8 cellular contexts compared by ENCODE assay signal in the genomic region with DNA sequence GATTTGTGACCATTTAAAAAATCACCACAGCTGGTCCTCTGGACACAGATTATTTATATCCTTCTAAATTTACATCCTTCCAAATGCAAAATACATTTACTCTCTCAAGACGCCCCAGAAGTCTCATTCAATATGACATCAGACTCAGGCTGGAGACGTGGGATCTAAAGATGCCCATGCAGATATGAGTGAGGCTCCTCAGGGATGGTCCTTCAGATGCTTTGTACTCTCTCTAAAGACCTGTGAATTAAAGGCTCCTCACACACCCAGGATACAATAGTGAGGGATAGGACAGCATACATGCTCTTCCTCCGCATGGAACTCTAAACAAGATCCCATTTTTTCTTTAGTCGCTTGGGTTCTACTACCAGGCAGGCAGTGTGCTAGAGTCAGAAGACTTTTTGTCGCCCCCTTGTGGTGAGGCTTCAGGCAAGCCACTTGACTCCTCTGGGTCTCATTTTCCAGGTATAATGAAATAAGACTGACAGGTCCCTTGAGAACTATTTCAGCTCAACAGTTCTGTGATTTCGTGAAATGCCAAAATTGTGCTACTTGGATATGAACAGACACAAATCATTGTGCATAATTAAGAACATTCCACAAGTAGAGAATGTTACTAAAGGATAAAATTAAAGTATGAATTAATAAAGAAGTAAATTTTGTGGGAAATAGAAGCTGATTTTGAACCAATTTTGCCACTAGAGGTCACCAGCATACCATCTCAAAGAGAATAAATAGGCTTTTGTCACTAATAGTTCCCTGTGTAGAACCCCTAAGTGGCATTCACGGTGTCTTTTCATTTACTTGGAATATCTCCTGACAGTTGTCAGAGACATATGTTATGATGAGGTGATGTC.
DNase-seq lines count a peak whose midpoint lies in the region; ATAC-seq and TF ChIP-seq lines count a peak whose summit lies in the region.

No MANE protein-coding gene starts in this region.

- ATAC-seq in GM18861 (IDR thresholded peaks at IDR 0.05; ENCODE audit: unreplicated experiment) = peak; percentile 95
- ATAC-seq in HG03064 (IDR thresholded peaks at IDR 0.05; ENCODE audit: low read depth, unreplicated experiment) = peak; percentile 98

- H3K4me3 ChIP-seq in AG09309 (ENCODE audit: control insufficient read depth, low read depth, low read length) = no peak overlapping the region
- H3K4me3 ChIP-seq in brain microvascular endothelial cell (ENCODE audit: low read depth, low read length) = no peak overlapping the region

- DNase-seq in AG09309 (ENCODE audit: low read depth) (peak; percentile 14), NCI-H2081 treated with DMSO at 0.1 percent for 48 hours (lab: John Stamatoyannopoulos, UW) (peak; percentile 29), UCSD-AML1 (lab: John Stamatoyannopoulos, UW; ENCODE audit: unreplicated experiment) (peak; percentile 63), brain microvascular endothelial cell (peak; percentile 83), iPS-NIHi7 (ENCODE audit: extremely low spot score) (peak; percentile 70)
- DNase-seq in stimulated activated CD4-positive, alpha-beta T cell treated with anti-CD3 and anti-CD28 coated beads, Interleukin-15, amount 100 ng/mL, for 48 hours (ENCODE audit: low read depth in 2 of 2) = peak; percentile 60 to 81

- in situ Hi-C loops in brain microvascular endothelial cell (cut with HindIII; ENCODE audit: low pct_ligation_motif_present, low sequenced_read_pairs) = no loop called here

- TF ChIP-seq CTCF in AG09309 (IDR thresholded peaks at IDR 0.05; ENCODE audit: control insufficient read depth, insufficient read depth, low read depth, low read length, missing control alignments) (peak; percentile 77), brain microvascular endothelial cell (IDR thresholded peaks at IDR 0.05; ENCODE audit: low read depth, low read length, missing control alignments) (peak; percentile 87)

- no peaks in the 10 kb centered on the region for H3K36me3 ChIP-seq in brain microvascular endothelial cell (replicated peaks)

- no peak overlapping the region for H3K27ac ChIP-seq in brain microvascular endothelial cell

- H3K27me3 ChIP-seq in brain microvascular endothelial cell (replicated peaks) = no peaks in the 10 kb centered on the region

Comparison
In these comparisons a context has a peak if more than half of its experiments do, and no peak if none do; other contexts are left out.
1. DNase-seq: peak in every context shown above with its lines; median percentile 83 in brain microvascular endothelial cell; 70 in stimulated activated CD4-positive, alpha-beta T cell treated with anti-CD3 and anti-CD28 coated beads, Interleukin-15, amount 100 ng/mL, for 48 hours; 70 in iPS-NIHi7; 63 in UCSD-AML1; 29 in NCI-H2081 treated with DMSO at 0.1 percent for 48 hours; 14 in AG09309.